9 cellular contexts compared by ENCODE assay signal in the genomic region with DNA sequence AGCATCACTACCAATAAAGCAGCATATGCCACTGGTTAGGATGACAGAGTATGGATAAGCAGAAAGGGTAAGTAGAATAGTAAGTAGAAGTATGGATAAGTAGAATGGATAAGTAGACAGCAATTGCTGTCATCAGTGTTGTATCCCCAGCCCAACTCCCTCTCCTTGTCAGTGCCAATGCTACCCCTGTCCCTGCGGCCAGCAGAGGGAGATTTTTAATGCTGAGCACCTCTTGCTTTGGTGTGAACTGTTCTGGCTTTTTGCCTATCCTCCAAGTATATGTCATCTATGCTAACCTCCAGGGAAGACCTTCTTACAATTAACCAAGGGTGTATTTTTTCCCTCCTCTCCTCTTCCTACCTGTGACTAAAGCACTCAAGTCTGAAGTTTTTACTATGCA.
DNase-seq lines count a peak whose midpoint lies in the region; ATAC-seq and TF ChIP-seq lines count a peak whose summit lies in the region.
"Had no signal": no experiment of that assay in that cellular context is flagged by ENCODE, and none has a peak within 500 bp of the region (broad histone marks: within the 10 kb centered on the region; RNA-seq: fewer than 3 reads in every experiment).

No MANE protein-coding gene starts in this region.

- peak; percentile 53 for TF ChIP-seq CTCF in GM12872 (IDR thresholded peaks at IDR 0.05; ENCODE audit: insufficient read depth, low read depth, low read length)
- TF ChIP-seq CTCF in Loucy (conservative IDR thresholded peaks at IDR 0.05; ENCODE audit: low read length), result peak; percentile 40; the same call in 1 of the 2 replicates
- TF ChIP-seq CTCF in nephron (IDR thresholded peaks at IDR 0.05; ENCODE audit: unreplicated experiment in 3 of 3), result peak; percentile 39 to 48 (median 47)

- H3K27me3 Mint-ChIP-seq in nephron (ENCODE audit: low read depth), result no peaks in the 10 kb centered on the region

- 63 to 67% methylated on average over 1 of the region's 1 CpG for WGBS in aorta, 2 donors

- DNase-seq in astrocyte of the hippocampus (ENCODE audit: low read depth, low spot score), result peak; percentile 2
- no peak for DNase-seq in activated CD8-positive, alpha-beta memory T cell treated with anti-CD3 and anti-CD28 coated beads for 24 hours
- no peak for DNase-seq in head of caudate nucleus
- no peak for DNase-seq in aorta

- H3K4me3 Mint-ChIP-seq in nephron, result no peak overlapping the region

- H3K27ac Mint-ChIP-seq in nephron, result peak overlapping the region; percentile 27 to 73 (median 60)

- H3K27me3 ChIP-seq in Loucy (ENCODE audit: insufficient read depth, low read length, poor library complexity, severe bottlenecking) (no peaks in the 10 kb centered on the region), aorta (ENCODE audit: control insufficient read depth in 1 of 2, insufficient read depth in 2 of 2, low read length in 1 of 2) (peaks cover 0 to 1% of the 10 kb centered on the region in 2 donors)
- H3K27me3 ChIP-seq: tibial nerve had no signal

- intact Hi-C loops in head of caudate nucleus (cut with DNase I), result no loop called here
- intact Hi-C loops in aorta (cut with DNase I), result no loop called here

- H3K4me3 ChIP-seq in Loucy (ENCODE audit: low read length, poor library complexity, severe bottlenecking) (no peak overlapping the region), aorta (ENCODE audit: low read length in 2 of 2) (no peak overlapping the region)
- H3K4me3 ChIP-seq: tibial nerve had no signal

- no peaks in the 10 kb centered on the region for H3F3A ChIP-seq in Loucy (ENCODE audit: low read depth)

- no peaks in the 10 kb centered on the region for H3K36me3 Mint-ChIP-seq in nephron (ENCODE audit: low read depth)

- H3K9me3 Mint-ChIP-seq in nephron, result no peaks in the 10 kb centered on the region

- H3K36me3 ChIP-seq in Loucy (ENCODE audit: insufficient read depth, low read length), result no peaks in the 10 kb centered on the region
- H3K36me3 ChIP-seq in aorta (ENCODE audit: control insufficient read depth in 1 of 2, insufficient read depth in 2 of 2, low read length in 1 of 2), result no peaks in the 10 kb centered on the region
- H3K36me3 ChIP-seq: tibial nerve had no signal

- H4K20me1 ChIP-seq in Loucy (ENCODE audit: insufficient read depth, low read length, poor library complexity, severe bottlenecking), result no peaks in the 10 kb centered on the region

- no peak overlapping the region for H3K9ac ChIP-seq in Loucy (ENCODE audit: low read depth, low read length, poor library complexity, severe bottlenecking)

- ATAC-seq in GM19397 (IDR thresholded peaks at IDR 0.05; ENCODE audit: unreplicated experiment) (no peak), aorta (ENCODE audit: low FRiP score) (no peak)

- no peaks in the 10 kb centered on the region for H3K79me2 ChIP-seq in Loucy (ENCODE audit: insufficient read depth, low read length)

- peaks cover 16% of the 10 kb centered on the region for H3K4me1 Mint-ChIP-seq in nephron

- no peak overlapping the region for H3K4me2 ChIP-seq in Loucy (ENCODE audit: low read depth, low read length, poor library complexity, severe bottlenecking)

- H3K27ac ChIP-seq in aorta (ENCODE audit: low read depth in 1 of 2, low read length in 2 of 2), result no peak overlapping the region
- H3K27ac ChIP-seq: tibial nerve had no signal

- no peaks in the 10 kb centered on the region for H3K9me2 ChIP-seq in Loucy (replicated peaks; ENCODE audit: low read depth, low read length)

- no peaks in the 10 kb centered on the region for H3K9me3 ChIP-seq in Loucy (ENCODE audit: insufficient read depth, low read depth, low read length)
- no peaks in the 10 kb centered on the region for H3K9me3 ChIP-seq in aorta (ENCODE audit: control insufficient read depth, low read length)
- H3K9me3 ChIP-seq: tibial nerve had no signal

- no peaks in the 10 kb centered on the region for H3K4me1 ChIP-seq in Loucy (ENCODE audit: insufficient read depth, low read length, poor library complexity, severe bottlenecking)
- no peaks in the 10 kb centered on the region for H3K4me1 ChIP-seq in aorta (ENCODE audit: control insufficient read depth in 1 of 2, insufficient read depth in 2 of 2, low read length in 2 of 2)
- H3K4me1 ChIP-seq: tibial nerve had no signal

- H2AFZ ChIP-seq in Loucy (ENCODE audit: low read length), result no peak overlapping the region
